In genomic region chr11:56852131-56852530, GRCh38 we compare ENCODE assay signal across 17 cellular contexts.
DNase-seq lines count a peak whose midpoint lies in the region; ATAC-seq, FAIRE-seq and TF ChIP-seq lines count a peak whose summit lies in the region.
"Had no signal": no experiment of that assay in that cellular context is flagged by ENCODE, and none has a peak within 500 bp of the region (broad histone marks: within the 10 kb centered on the region; RNA-seq: fewer than 3 reads in every experiment).

No MANE protein-coding gene starts in this region.

- FAIRE-seq in A549 (lab: Jason Lieb, UNC) (no peak), bronchial epithelial cell (lab: Jason Lieb, UNC) (no peak)
- FAIRE-seq: G401.6, GM12892 had no signal

- ATAC-seq in A549 (no peak), foreskin keratinocyte (peak; percentile 36), GM21619 (IDR thresholded peaks at IDR 0.05; ENCODE audit: unreplicated experiment) (no peak), heart left ventricle (no peak), GM19467 (IDR thresholded peaks at IDR 0.05; ENCODE audit: unreplicated experiment) (no peak)
- ATAC-seq: GM23338, HCT116 had no signal

- no peak for TF ChIP-seq EP300 in A549 (IDR thresholded peaks at IDR 0.05)

- no peak for TF ChIP-seq CTCF in A549 (IDR thresholded peaks at IDR 0.05)
- TF ChIP-seq CTCF in bronchial epithelial cell (IDR thresholded peaks at IDR 0.05; ENCODE audit: insufficient read depth, low read length, severe bottlenecking), result no peak
- no peak for TF ChIP-seq CTCF in foreskin keratinocyte (conservative IDR thresholded peaks at IDR 0.05)
- TF ChIP-seq CTCF in heart left ventricle (IDR thresholded peaks at IDR 0.05), result no peak

- H3K9me3 ChIP-seq in A549 (peaks cover 22% of the 10 kb centered on the region; the same call in 2 of the 3 replicates), heart left ventricle (peaks cover 0 to 8% (median 0%) of the 10 kb centered on the region in 12 donors)

- no peak overlapping the region for H3K4me2 ChIP-seq in A549
- H3K4me2 ChIP-seq: GM23338 had no signal

- H3K4me1 ChIP-seq in A549 (peaks cover 43% of the 10 kb centered on the region), foreskin keratinocyte (peaks cover 10% of the 10 kb centered on the region), heart left ventricle (no peaks in the 10 kb centered on the region)

- CTCF ChIA-PET in A549 (lab: Yijun Ruan, JAX), result interaction anchor here (0.5 to 14.4 kb wide), 4 partner anchors 9 to 400 kb away, joined by 3 to 596 read pairs (median 10); no protein-coding TSS in a partner anchor

- 88% methylated on average over 1 of the region's 1 CpG for WGBS in A549 (ENCODE audit: missing lambda C conversion rate)
- WGBS in heart left ventricle, 4 donors, result 86 to 96% (median 90%) methylated on average over 1 of the region's 1 CpG

- POLR2A ChIA-PET in A549 (lab: Yijun Ruan, JAX), result interaction anchor here (0.6 kb wide), 1 partner anchor 386 kb away, joined by 5 read pairs; no protein-coding TSS in a partner anchor

- no peaks in the 10 kb centered on the region for H3K27me3 ChIP-seq in bronchial epithelial cell (ENCODE audit: control insufficient read depth, insufficient read depth, low read length)
- no peaks in the 10 kb centered on the region for H3K27me3 ChIP-seq in foreskin keratinocyte
- no peaks in the 10 kb centered on the region for H3K27me3 ChIP-seq in heart left ventricle

- peak overlapping the region; percentile 79 to 94 for H3K27ac ChIP-seq in A549
- no peak overlapping the region for H3K27ac ChIP-seq in foreskin keratinocyte
- H3K27ac ChIP-seq in heart left ventricle, result no peak overlapping the region

- TF ChIP-seq POLR2A in A549 (IDR thresholded peaks at IDR 0.05; ENCODE audit: low read length), result no peak
- no peak for TF ChIP-seq POLR2A in heart left ventricle (IDR thresholded peaks at IDR 0.05)

- H3K4me3 ChIP-seq in A549 (no peak overlapping the region), bronchial epithelial cell (ENCODE audit: low read depth, low read length) (no peak overlapping the region), heart left ventricle (no peak overlapping the region)
- H3K4me3 ChIP-seq: GM23338 had no signal

- H3K36me3 ChIP-seq in bronchial epithelial cell (ENCODE audit: control insufficient read depth, insufficient read depth, low read length), result no peaks in the 10 kb centered on the region
- H3K36me3 ChIP-seq in heart left ventricle, result no peaks in the 10 kb centered on the region

- intact Hi-C loops in heart left ventricle (cut with DNase I), result no loop called here

- DNase-seq in A549 (ENCODE audit: low read depth in 1 of 2, low spot score in 1 of 2) (no peak), bronchial epithelial cell (ENCODE audit: low read depth) (peak; percentile 82), foreskin keratinocyte (peak; percentile 50 to 70), heart left ventricle (no peak)
- DNase-seq: 8988T; C1 segment of cervical spinal cord; CD4-positive, alpha-beta memory T cell; COR-L47; DMS153; DND-41; H9 had no signal

- no peak for TF ChIP-seq RAD21 in A549 (conservative IDR thresholded peaks at IDR 0.05 in 1 of 2, IDR thresholded peaks at IDR 0.05 in 1 of 2)

TF ChIP-seq in A549, 52 proteins besides CTCF, POLR2A, EP300 and RAD21:
- TF ChIP-seq CBX2 (IDR thresholded peaks at IDR 0.05; ENCODE audit: borderline replicate concordance, low read depth), result no peak
- no peak for TF ChIP-seq RARB (CRISPR knock-in tag; IDR thresholded peaks at IDR 0.05)
- TF ChIP-seq, protein P1, sequence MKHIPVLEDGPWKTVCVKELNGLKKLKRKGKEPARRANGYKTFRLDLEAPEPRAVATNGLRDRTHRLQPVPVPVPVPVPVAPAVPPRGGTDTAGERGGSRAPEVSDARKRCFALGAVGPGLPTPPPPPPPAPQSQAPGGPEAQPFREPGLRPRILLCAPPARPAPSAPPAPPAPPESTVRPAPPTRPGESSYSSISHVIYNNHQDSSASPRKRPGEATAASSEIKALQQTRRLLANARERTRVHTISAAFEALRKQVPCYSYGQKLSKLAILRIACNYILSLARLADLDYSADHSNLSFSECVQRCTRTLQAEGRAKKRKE (CRISPR knock-in tag; IDR thresholded peaks at IDR 0.05; ENCODE audit: low read depth), result no peak
TF ChIP-seq in A549: peak in this region for 0.

Comparison
In these comparisons a context has a peak if more than half of its experiments do, and no peak if none do; other contexts are left out.
1. DNase-seq: peak in bronchial epithelial cell (single experiment) and foreskin keratinocyte (2 of 2); none in A549 (0 of 2) and heart left ventricle (0 of 5).
2. H3K27ac ChIP-seq: peak in A549 (2 of 2); none in foreskin keratinocyte (single experiment) and heart left ventricle (0 of 12).